ENCODE assay signal across 8 cellular contexts in the genomic region with DNA sequence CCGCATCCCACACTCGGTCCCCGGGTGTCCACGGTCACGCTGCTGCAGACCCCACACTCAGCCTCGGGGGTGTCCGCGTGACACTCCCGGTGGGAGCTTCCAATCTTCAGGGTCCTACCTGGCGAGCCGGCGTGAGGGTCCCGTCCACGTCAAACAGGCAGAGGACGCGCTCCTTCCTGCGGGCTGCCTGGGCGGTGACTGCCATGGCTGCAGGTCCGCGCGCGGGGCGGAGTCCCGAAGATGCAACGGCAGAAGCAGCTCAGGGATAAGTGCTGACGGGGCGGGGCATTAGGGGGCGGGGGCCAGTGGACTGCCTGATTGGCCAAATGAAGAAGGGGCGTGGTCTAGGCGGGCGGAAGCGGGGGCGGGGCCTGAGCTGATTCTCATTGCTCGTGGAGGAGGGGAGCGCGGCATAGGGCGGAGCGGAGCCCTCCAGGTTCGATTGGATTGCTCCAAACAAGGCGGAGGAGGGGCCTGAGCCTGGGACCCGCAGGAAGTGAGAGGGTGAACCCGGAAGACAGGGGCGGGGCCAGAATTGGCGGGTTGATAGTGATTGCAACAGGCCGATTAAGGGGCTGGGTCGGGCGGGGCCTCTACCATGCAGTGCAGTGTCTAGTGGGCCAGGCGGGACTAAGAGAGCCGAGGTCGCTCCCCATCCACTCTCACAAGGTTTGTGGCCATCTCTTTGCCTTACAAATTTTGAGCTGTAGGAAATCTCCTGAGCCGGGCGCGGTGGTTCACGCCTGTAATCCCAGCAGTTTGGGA. TPM values are rescaled to one million over a fixed set of nuclear protein-coding genes. Genes with fewer than 3 reads are reported as not detected.
A peak's percentile ranks its signal among the peaks of the same experiment; 100 is the strongest.
DNase-seq lines count a peak whose midpoint lies in the region; TF ChIP-seq lines count a peak whose summit lies in the region.

A gene (minus strand): TSS at position 240 of the 765 bp plus-strand sequence. CDS start 35 bp downstream, at position 205.

- in situ Hi-C loops in HAP-1 (cut with MboI; ENCODE audit: low sequenced_read_pairs) = no loop called here

- TF ChIP-seq EP300 in neural cell (conservative IDR thresholded peaks at IDR 0.05; ENCODE audit: poor library complexity, severe bottlenecking) (no peak), stomach (IDR thresholded peaks at IDR 0.05) (no peak)

- TF ChIP-seq RAD21 in neural cell (conservative IDR thresholded peaks at IDR 0.05) = peak; percentile 49

- H3K4me1 ChIP-seq in ES-I3 (ENCODE audit: insufficient read depth, low read length) = peaks cover 5% of the 10 kb centered on the region; the same call in 1 of the 2 replicates
- peaks cover 20% of the 10 kb centered on the region for H3K4me1 ChIP-seq in HAP-1
- peaks cover 5% of the 10 kb centered on the region; the same call in 1 of the 2 replicates for H3K4me1 ChIP-seq in MM.1S (ENCODE audit: low read length)
- peaks cover 14 to 53% (median 40%) of the 10 kb centered on the region in 4 donors for H3K4me1 ChIP-seq in stomach

- H2AFZ ChIP-seq in MM.1S (ENCODE audit: low read length) (peak within 1 kb of the TSS; percentile 99), neural cell (ENCODE audit: low read depth, low read length) (peak within 1 kb of the TSS; percentile 73)

- H3K4me3 ChIP-seq in HAP-1 (peak within 1 kb of the TSS; percentile 82), MM.1S (ENCODE audit: low read length) (peak within 1 kb of the TSS; percentile 100), fibroblast of villous mesenchyme (ENCODE audit: low read depth, low read length) (peak within 1 kb of the TSS; percentile 93), neural cell (ENCODE audit: low read length) (peak within 1 kb of the TSS; percentile 100), stomach (peak within 1 kb of the TSS; percentile 75 to 91 (median 84))

- H3K9me3 ChIP-seq in ES-I3 (ENCODE audit: control insufficient read depth, insufficient read depth, low read length) (no peaks in the 10 kb centered on the region; the same call in 1 of the 2 replicates), HAP-1 (no peaks in the 10 kb centered on the region), MM.1S (replicated peaks; ENCODE audit: insufficient read depth, low read length) (no peaks in the 10 kb centered on the region), neural cell (ENCODE audit: low read length) (no peaks in the 10 kb centered on the region), stomach (no peaks in the 10 kb centered on the region)

- WGBS in stomach, 5 donors = 0 to 1% (median 1%) methylated on average over 42 to 54 of the region's 54 CpGs

- DNase-seq in HAP-1 (ENCODE audit: low spot score in 2 of 2) = peak; percentile 99 to 100
- peak; percentile 99 for DNase-seq in MM.1S
- DNase-seq in SIG-M5 (lab: John Stamatoyannopoulos, UW) = peak; percentile 90
- peak; percentile 99 for DNase-seq in activated gamma-delta T cell (lab: John Stamatoyannopoulos, UW)
- DNase-seq in fibroblast of villous mesenchyme (ENCODE audit: low read depth) = peak; percentile 100
- DNase-seq in stomach = peak; percentile 100

- H3K27ac ChIP-seq in MM.1S (ENCODE audit: low read length) (peak within 1 kb of the TSS; percentile 30; the same call in 1 of the 2 replicates), neural cell (ENCODE audit: low read length) (peak within 1 kb of the TSS; percentile 82), stomach (peak within 1 kb of the TSS; percentile 83 to 93 (median 91))

- H3F3A ChIP-seq in MM.1S (ENCODE audit: insufficient read depth, low read length) (no peaks in the 10 kb centered on the region), neural cell (ENCODE audit: insufficient read depth, low read length, poor library complexity, severe bottlenecking) (no peaks in the 10 kb centered on the region)

- H3K79me2 ChIP-seq in MM.1S (ENCODE audit: low read length) (peaks cover 32% of the 10 kb centered on the region), neural cell (replicated peaks; ENCODE audit: insufficient read depth, low read length) (peaks cover 5% of the 10 kb centered on the region)

- H3K9ac ChIP-seq in ES-I3 (ENCODE audit: low read depth, low read length) = peak within 1 kb of the TSS; percentile 84
- peak within 1 kb of the TSS; percentile 91 for H3K9ac ChIP-seq in MM.1S (ENCODE audit: low read length)
- H3K9ac ChIP-seq in neural cell (ENCODE audit: low read length) = peak within 1 kb of the TSS; percentile 89

- intact Hi-C loops in stomach (cut with DNase I; ENCODE audit: low total_unique reads) = loop anchor here (10.0 kb wide), 1 partner anchor 45 kb away; a partner anchor contains a TSS

- H4K20me1 ChIP-seq in MM.1S (ENCODE audit: insufficient read depth, low read length) (no peaks in the 10 kb centered on the region), neural cell (ENCODE audit: insufficient read depth) (no peaks in the 10 kb centered on the region)

- H3K36me3 ChIP-seq in ES-I3 (ENCODE audit: insufficient read depth, low read length) = no peaks in the 10 kb centered on the region
- no peaks in the 10 kb centered on the region; the same call in none of the 2 replicates for H3K36me3 ChIP-seq in HAP-1 (replicated peaks)
- H3K36me3 ChIP-seq in MM.1S (replicated peaks; ENCODE audit: insufficient read depth, low read length) = no peaks in the 10 kb centered on the region
- no peaks in the 10 kb centered on the region for H3K36me3 ChIP-seq in neural cell (ENCODE audit: insufficient read depth, low read length)
- H3K36me3 ChIP-seq in stomach = peaks cover 0 to 11% (median 8%) of the 10 kb centered on the region in 4 donors

- TF ChIP-seq CTCF in MM.1S (IDR thresholded peaks at IDR 0.05; ENCODE audit: low read length) (no peak), fibroblast of villous mesenchyme (IDR thresholded peaks at IDR 0.05; ENCODE audit: insufficient read depth, low read depth, low read length) (no peak), neural cell (IDR thresholded peaks at IDR 0.05; ENCODE audit: poor library complexity, severe bottlenecking) (no peak), stomach (IDR thresholded peaks at IDR 0.05) (no peak)

- peak in 2 of 4 donors; percentile 60 to 88 for TF ChIP-seq POLR2A in stomach (IDR thresholded peaks at IDR 0.05)

- H3K27me3 ChIP-seq in HAP-1 (ENCODE audit: low read depth) (no peaks in the 10 kb centered on the region), MM.1S (replicated peaks; ENCODE audit: insufficient read depth, low read length) (no peaks in the 10 kb centered on the region), neural cell (ENCODE audit: insufficient read depth, low read depth, low read length) (no peaks in the 10 kb centered on the region), stomach (no peaks in the 10 kb centered on the region)

- H3K4me2 ChIP-seq in MM.1S (ENCODE audit: low read depth, low read length) (peak within 1 kb of the TSS; percentile 76), neural cell (ENCODE audit: low read length) (peak within 1 kb of the TSS; percentile 94)

- H3K9me2 ChIP-seq in MM.1S (replicated peaks; ENCODE audit: insufficient read depth, low read length) (no peaks in the 10 kb centered on the region), neural cell (ENCODE audit: insufficient read depth, low read length) (no peaks in the 10 kb centered on the region)

TF ChIP-seq in neural cell, 6 proteins besides CTCF, POLR2A, EP300 and RAD21:
- TF ChIP-seq SMC3 (conservative IDR thresholded peaks at IDR 0.05; ENCODE audit: poor library complexity) (peak; percentile 61), POLR2AphosphoS5 (IDR thresholded peaks at IDR 0.05) (peak; percentile 94), EZH2 (IDR thresholded peaks at IDR 0.05; ENCODE audit: borderline replicate concordance, insufficient read depth, low read length, poor library complexity, severe bottlenecking) (no peak), TAF1 (IDR thresholded peaks at IDR 0.05; ENCODE audit: low read depth) (peak; percentile 84), MXI1 (conservative IDR thresholded peaks at IDR 0.05; ENCODE audit: poor library complexity, severe bottlenecking) (peak; percentile 83)
- TF ChIP-seq, protein P1, sequence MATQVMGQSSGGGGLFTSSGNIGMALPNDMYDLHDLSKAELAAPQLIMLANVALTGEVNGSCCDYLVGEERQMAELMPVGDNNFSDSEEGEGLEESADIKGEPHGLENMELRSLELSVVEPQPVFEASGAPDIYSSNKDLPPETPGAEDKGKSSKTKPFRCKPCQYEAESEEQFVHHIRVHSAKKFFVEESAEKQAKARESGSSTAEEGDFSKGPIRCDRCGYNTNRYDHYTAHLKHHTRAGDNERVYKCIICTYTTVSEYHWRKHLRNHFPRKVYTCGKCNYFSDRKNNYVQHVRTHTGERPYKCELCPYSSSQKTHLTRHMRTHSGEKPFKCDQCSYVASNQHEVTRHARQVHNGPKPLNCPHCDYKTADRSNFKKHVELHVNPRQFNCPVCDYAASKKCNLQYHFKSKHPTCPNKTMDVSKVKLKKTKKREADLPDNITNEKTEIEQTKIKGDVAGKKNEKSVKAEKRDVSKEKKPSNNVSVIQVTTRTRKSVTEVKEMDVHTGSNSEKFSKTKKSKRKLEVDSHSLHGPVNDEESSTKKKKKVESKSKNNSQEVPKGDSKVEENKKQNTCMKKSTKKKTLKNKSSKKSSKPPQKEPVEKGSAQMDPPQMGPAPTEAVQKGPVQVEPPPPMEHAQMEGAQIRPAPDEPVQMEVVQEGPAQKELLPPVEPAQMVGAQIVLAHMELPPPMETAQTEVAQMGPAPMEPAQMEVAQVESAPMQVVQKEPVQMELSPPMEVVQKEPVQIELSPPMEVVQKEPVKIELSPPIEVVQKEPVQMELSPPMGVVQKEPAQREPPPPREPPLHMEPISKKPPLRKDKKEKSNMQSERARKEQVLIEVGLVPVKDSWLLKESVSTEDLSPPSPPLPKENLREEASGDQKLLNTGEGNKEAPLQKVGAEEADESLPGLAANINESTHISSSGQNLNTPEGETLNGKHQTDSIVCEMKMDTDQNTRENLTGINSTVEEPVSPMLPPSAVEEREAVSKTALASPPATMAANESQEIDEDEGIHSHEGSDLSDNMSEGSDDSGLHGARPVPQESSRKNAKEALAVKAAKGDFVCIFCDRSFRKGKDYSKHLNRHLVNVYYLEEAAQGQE (IDR thresholded peaks at IDR 0.05; ENCODE audit: borderline replicate concordance) = no peak

RNA-seq across cellular contexts. Expression of the gene that starts here (rescaled TPM):
- total RNA-seq in fibroblast of villous mesenchyme (13.8 and 21.6 TPM in 2 replicates), stomach (100 to 1,000 TPM in 1 of 5 donors, 10 to 100 TPM in 4; 15.2 to 131 (median 41.9) TPM)
- polyA plus RNA-seq in neural cell (55.5 and 61.6 TPM in 2 replicates), stomach (100 to 1,000 TPM in 2 of 3 donors, 10 to 100 TPM in 1; 54.6 to 126 (median 102) TPM)
- 20.9 and 23.3 TPM in 2 replicates for polyA minus RNA-seq in neural cell

Comparison
In these comparisons a context has a peak if more than half of its experiments do, and no peak if none do; other contexts are left out.
1. Peak in every context shown above with its lines: DNase-seq, H3K4me3 ChIP-seq and H3K27ac ChIP-seq.
2. H3K27ac ChIP-seq: peak in every context shown above with its lines; median percentile 91 in stomach; 82 in neural cell; 30 in MM.1S.